ENCODE assay signal across 32 cellular contexts in the genomic region with DNA sequence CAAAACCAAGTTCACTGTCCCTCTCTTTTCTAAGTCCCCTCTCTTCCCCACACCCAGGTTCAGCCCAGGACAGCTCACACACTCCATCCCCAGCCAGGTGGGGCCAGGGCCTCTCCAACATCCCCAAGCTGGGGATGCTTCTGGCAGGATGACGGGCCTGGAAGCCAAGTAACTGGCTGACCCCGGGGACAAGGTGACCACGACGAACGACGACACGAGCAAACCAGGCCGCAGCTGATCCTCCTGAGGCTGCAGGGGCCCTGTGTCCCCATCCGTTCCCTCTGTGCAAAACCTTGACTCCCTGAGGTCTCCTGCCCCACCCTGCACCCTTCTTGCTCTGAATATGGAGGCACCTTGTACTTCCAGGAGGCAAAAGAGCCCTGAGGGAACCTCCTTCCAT. TPM values are rescaled to one million over a fixed set of nuclear protein-coding genes. Genes with fewer than 3 reads are reported as not detected.
"Had no signal": no experiment of that assay in that cellular context is flagged by ENCODE, and none has a peak within 500 bp of the region (broad histone marks: within the 10 kb centered on the region; RNA-seq: fewer than 3 reads in every experiment).

No MANE protein-coding gene starts in this region.

- H3K4me3 Mint-ChIP-seq: stimulated activated effector memory CD8-positive, alpha-beta T cell treated with anti-CD3 and anti-CD28 coated beads, Interleukin-12 subunit alpha, Interleukin-12 subunit beta, amount 100 ng/mL, for 72 hours; stimulated activated memory B cell treated with anti-CD40 and anti-IgM and Interleukin-4, amounts not matched to agents 10 μg/mL and 1 μg/mL and 100 μg/mL, for 72 hours; stimulated activated naive B cell treated with anti-CD40 and anti-IgM and Interleukin-4, amounts not matched to agents 10 μg/mL and 1 μg/mL and 100 μg/mL, for 72 hours; stimulated activated naive CD8-positive, alpha-beta T cell treated with anti-CD3 and anti-CD28 coated beads, Interleukin-15, amount 100 ng/mL, for 72 hours; stimulated activated naive CD8-positive, alpha-beta T cell treated with anti-CD3 and anti-CD28 coated beads, Interleukin-15, Interleukin-2, amounts not matched to agents 100 ng/mL and 50 ng/mL, for 24 hours; type B pancreatic cell had no signal

- H3K27ac Mint-ChIP-seq: stimulated activated effector memory CD8-positive, alpha-beta T cell treated with anti-CD3 and anti-CD28 coated beads, Interleukin-12 subunit alpha, Interleukin-12 subunit beta, amount 100 ng/mL, for 72 hours; stimulated activated memory B cell treated with anti-CD40 and anti-IgM and Interleukin-4, amounts not matched to agents 10 μg/mL and 1 μg/mL and 100 μg/mL, for 72 hours; stimulated activated naive B cell treated with anti-CD40 and anti-IgM and Interleukin-4, amounts not matched to agents 10 μg/mL and 1 μg/mL and 100 μg/mL, for 72 hours; stimulated activated naive CD8-positive, alpha-beta T cell treated with anti-CD3 and anti-CD28 coated beads, Interleukin-15, amount 100 ng/mL, for 72 hours; stimulated activated naive CD8-positive, alpha-beta T cell treated with anti-CD3 and anti-CD28 coated beads, Interleukin-15, Interleukin-2, amounts not matched to agents 100 ng/mL and 50 ng/mL, for 24 hours; type B pancreatic cell had no signal

- H3K9me3 ChIP-seq: suprapubic skin, testis, thoracic aorta, thyroid gland, tibial artery, tibial nerve, transverse colon, upper lobe of left lung, upper lobe of right lung, uterus, vagina had no signal

- ATAC-seq: stimulated activated effector memory CD8-positive, alpha-beta T cell treated with anti-CD3 and anti-CD28 coated beads, Interleukin-12 subunit alpha, Interleukin-12 subunit beta, amount 100 ng/mL, for 72 hours; stimulated activated memory B cell treated with anti-CD40 and anti-IgM and Interleukin-4, amounts not matched to agents 10 μg/mL and 1 μg/mL and 100 μg/mL, for 72 hours; stimulated activated naive B cell treated with anti-CD40 and anti-IgM and Interleukin-4, amounts not matched to agents 10 μg/mL and 1 μg/mL and 100 μg/mL, for 72 hours; stimulated activated naive CD8-positive, alpha-beta T cell treated with anti-CD3 and anti-CD28 coated beads, Interleukin-15, amount 100 ng/mL, for 72 hours; stimulated activated naive CD8-positive, alpha-beta T cell treated with anti-CD3 and anti-CD28 coated beads, Interleukin-15, Interleukin-2, amounts not matched to agents 100 U/mL and 50 U/mL, for 24 hours; upper lobe of right lung had no signal

- H3K27me3 Mint-ChIP-seq: stimulated activated naive CD8-positive, alpha-beta T cell treated with anti-CD3 and anti-CD28 coated beads, Interleukin-15, Interleukin-2, amounts not matched to agents 100 ng/mL and 50 ng/mL, for 24 hours had no signal

- H3K4me1 ChIP-seq: stomach, suprapubic skin, testis, thyroid gland, tibial artery, tibial nerve, transverse colon, upper lobe of left lung, upper lobe of right lung, uterus, vagina had no signal

- H3K27ac ChIP-seq: stomach, suprapubic skin, testis, thoracic aorta, thyroid gland, tibial artery, tibial nerve, transverse colon, upper lobe of left lung, upper lobe of right lung, uterus, vagina had no signal

- H3K36me3 Mint-ChIP-seq: stimulated activated effector memory CD8-positive, alpha-beta T cell treated with anti-CD3 and anti-CD28 coated beads, Interleukin-12 subunit alpha, Interleukin-12 subunit beta, amount 100 ng/mL, for 72 hours; stimulated activated memory B cell treated with anti-CD40 and anti-IgM and Interleukin-4, amounts not matched to agents 10 μg/mL and 1 μg/mL and 100 μg/mL, for 72 hours; stimulated activated naive B cell treated with anti-CD40 and anti-IgM and Interleukin-4, amounts not matched to agents 10 μg/mL and 1 μg/mL and 100 μg/mL, for 72 hours; type B pancreatic cell had no signal

- H3K4me1 Mint-ChIP-seq: stimulated activated effector memory CD8-positive, alpha-beta T cell treated with anti-CD3 and anti-CD28 coated beads, Interleukin-12 subunit alpha, Interleukin-12 subunit beta, amount 100 ng/mL, for 72 hours; stimulated activated memory B cell treated with anti-CD40 and anti-IgM and Interleukin-4, amounts not matched to agents 10 μg/mL and 1 μg/mL and 100 μg/mL, for 72 hours; stimulated activated naive B cell treated with anti-CD40 and anti-IgM and Interleukin-4, amounts not matched to agents 10 μg/mL and 1 μg/mL and 100 μg/mL, for 72 hours; stimulated activated naive CD8-positive, alpha-beta T cell treated with anti-CD3 and anti-CD28 coated beads, Interleukin-15, amount 100 ng/mL, for 72 hours had no signal

- H3K36me3 ChIP-seq: stomach, suprapubic skin, thoracic aorta, thyroid gland, tibial artery, tibial nerve, transverse colon, upper lobe of left lung, upper lobe of right lung, uterus, vagina had no signal

- H3K27me3 ChIP-seq: stomach, suprapubic skin, testis, thyroid gland, tibial artery, tibial nerve, transverse colon, upper lobe of left lung, upper lobe of right lung, uterus, vagina had no signal

- H3K4me3 ChIP-seq: stomach, suprapubic skin, testis, thoracic aorta, thyroid gland, tibial artery, tibial nerve, transverse colon, upper lobe of left lung, upper lobe of right lung, uterus, vagina had no signal

- FAIRE-seq: urothelium cell line had no signal

- H3K9me3 Mint-ChIP-seq: stimulated activated memory B cell treated with anti-CD40 and anti-IgM and Interleukin-4, amounts not matched to agents 10 μg/mL and 1 μg/mL and 100 μg/mL, for 72 hours; stimulated activated naive CD8-positive, alpha-beta T cell treated with anti-CD3 and anti-CD28 coated beads, Interleukin-15, amount 100 ng/mL, for 72 hours; stimulated activated naive CD8-positive, alpha-beta T cell treated with anti-CD3 and anti-CD28 coated beads, Interleukin-15, Interleukin-2, amounts not matched to agents 100 ng/mL and 50 ng/mL, for 24 hours; type B pancreatic cell had no signal

- DNase-seq: stimulated activated CD4-positive, alpha-beta T cell treated with anti-CD3 and anti-CD28 coated beads, Interleukin-2, amount 100 ng/mL, for 48 hours; stimulated activated CD4-positive, alpha-beta T cell treated with anti-CD3 and anti-CD28 coated beads, Interleukin-4, amount 100 ng/mL, for 1 hour; stimulated activated CD4-positive, alpha-beta T cell treated with anti-CD3 and anti-CD28 coated beads, Interleukin-4, amount 100 ng/mL, for 24 hours; stimulated activated CD4-positive, alpha-beta T cell treated with anti-CD3 and anti-CD28 coated beads, Interleukin-4, amount 100 ng/mL, for 4 hours; stimulated activated CD8-positive, alpha-beta memory T cell treated with anti-CD3 and anti-CD28 coated beads, Interleukin-4, amount 100 ng/mL, for 48 hours; stimulated activated naive B cell treated with anti-CD40 and anti-IgM and Interleukin-4, amounts not matched to agents 10 μg/mL and 1 μg/mL and 100 μg/mL, for 72 hours; stimulated activated naive CD4-positive, alpha-beta T cell; stimulated activated naive CD4-positive, alpha-beta T cell treated with Interleukin-2 at 50 U/mL for 16 hours; stimulated activated naive CD8-positive, alpha-beta T cell treated with anti-CD3 and anti-CD28 coated beads, Interleukin-15, amount 100 ng/mL, for 72 hours; stimulated activated naive CD8-positive, alpha-beta T cell treated with anti-CD3 and anti-CD28 coated beads, Interleukin-15, Interleukin-2, amounts not matched to agents 100 U/mL and 50 U/mL, for 24 hours; stomach; substantia nigra; testis; thyroid gland; tibial artery; transverse colon; trophoblast cell; upper lobe of right lung; uterus had no signal

RNA-seq across cellular contexts. Expression of a gene that starts 11.6 kb away (rescaled TPM):
- total RNA-seq: subcutaneous adipose tissue, temporal lobe, thoracic aorta, thyroid gland, transverse colon, upper lobe of right lung, urinary bladder, uterus, vagina had no signal
- polyA plus RNA-seq: stomach had no signal

RNA-seq across cellular contexts. Expression of a gene that starts 26.4 kb away (rescaled TPM):
- total RNA-seq: stomach, subcutaneous adipose tissue, suprapubic skin, thoracic aorta, upper lobe of right lung had no signal
